Comparison of ENCODE assay signal across 8 cellular contexts in genomic region chr19:42074513-42075363, GRCh38. TPM values are rescaled to one million over a fixed set of nuclear protein-coding genes. Genes with fewer than 3 reads are reported as not detected.
A peak's percentile ranks its signal among the peaks of the same experiment; 100 is the strongest.
DNase-seq lines count a peak whose midpoint lies in the region; ATAC-seq and TF ChIP-seq lines count a peak whose summit lies in the region.

No MANE protein-coding gene starts in this region.

- H3K79me2 ChIP-seq in OCI-LY7 (ENCODE audit: insufficient read depth, low read depth, low read length) = peaks cover 30% of the 10 kb centered on the region

- H3K27me3 ChIP-seq in vagina = no peaks in the 10 kb centered on the region

- H3K36me3 ChIP-seq in OCI-LY7 (ENCODE audit: insufficient read depth, low read length) = peaks cover 19% of the 10 kb centered on the region
- peaks cover 22% of the 10 kb centered on the region for H3K36me3 ChIP-seq in mesodermal cell (ENCODE audit: control insufficient read depth, insufficient read depth, low read length)
- peaks cover 0 to 10% of the 10 kb centered on the region in 2 donors for H3K36me3 ChIP-seq in vagina

- H3K4me3 ChIP-seq in OCI-LY7 (ENCODE audit: low read depth, low read length, poor library complexity, severe bottlenecking) = peak overlapping the region; percentile 76
- H3K4me3 ChIP-seq in cardiac fibroblast (replicated peaks in 1 of 2; ENCODE audit: low read depth in 2 of 2, low read length in 2 of 2) = peak overlapping the region; percentile 74 to 76
- H3K4me3 ChIP-seq in mesodermal cell (ENCODE audit: extremely low read depth, insufficient read depth, low read length, poor library complexity, severe bottlenecking) = peak overlapping the region; percentile 91
- H3K4me3 ChIP-seq in vagina = peak overlapping the region; percentile 80 to 85

- BruUV-seq in OCI-LY7 (replicated peaks; lab: Mats Ljungman, UMichigan) = TSS peak; percentile 90

- H3K9me2 ChIP-seq in OCI-LY7 (ENCODE audit: insufficient read depth, low read length) = no peaks in the 10 kb centered on the region

- DNase-seq in GM10248 (ENCODE audit: extremely low spot score) (peak; percentile 53), OCI-LY7 (ENCODE audit: low spot score) (peak; percentile 40), cardiac fibroblast (ENCODE audit: low read depth in 2 of 2) (no peak), vagina (ENCODE audit: extremely low spot score in 2 of 2) (no peak), AG08395 (ENCODE audit: low spot score) (no peak)

- TF ChIP-seq POLR2A in vagina (IDR thresholded peaks at IDR 0.05) = no peak

- intact Hi-C loops in OCI-LY7 (cut with micrococcal nuclease; ENCODE audit: unreplicated experiment) = no loop called here
- intact Hi-C loops in vagina (cut with DNase I) = no loop called here

- no peaks in the 10 kb centered on the region for H3K9me3 ChIP-seq in OCI-LY7 (ENCODE audit: low read length)
- no peaks in the 10 kb centered on the region for H3K9me3 ChIP-seq in mesodermal cell (ENCODE audit: control insufficient read depth, low read length)
- H3K9me3 ChIP-seq in vagina = no peaks in the 10 kb centered on the region

- POLR2A ChIA-PET in GM10248 (lab: Yijun Ruan, JAX) = no interaction called here
- POLR2A ChIA-PET in OCI-LY7 (lab: Charles Lee) = no interaction called here

- H2AFZ ChIP-seq in OCI-LY7 (ENCODE audit: low read length) = peak overlapping the region; percentile 49; the same call in 1 of the 2 replicates

- CTCF ChIA-PET in GM10248 (lab: Yijun Ruan, JAX) = no interaction called here
- CTCF ChIA-PET in OCI-LY7 (lab: Charles Lee; ENCODE audit: unreplicated experiment) = no interaction called here

- 80 to 85% methylated on average over 22 to 26 of the region's 27 CpGs for WGBS in mesodermal cell (ENCODE audit: insufficient coverage in 2 of 2), 2 experiments

- ATAC-seq in HG02938 (IDR thresholded peaks at IDR 0.05; ENCODE audit: unreplicated experiment) (no peak), GM19035 (IDR thresholded peaks at IDR 0.05; ENCODE audit: unreplicated experiment) (no peak)

- peaks cover 16% of the 10 kb centered on the region for H4K20me1 ChIP-seq in OCI-LY7 (ENCODE audit: insufficient read depth, low read length)

- H3K27ac ChIP-seq in OCI-LY7 (ENCODE audit: low read depth, low read length, poor library complexity, severe bottlenecking) (peak overlapping the region; percentile 77), mesodermal cell (ENCODE audit: low read depth, low read length, severe bottlenecking) (peak overlapping the region; percentile 97), vagina (peak overlapping the region; percentile 97)

- H3K4me2 ChIP-seq in OCI-LY7 (ENCODE audit: low read length) = peak overlapping the region; percentile 87

- H3K4me1 ChIP-seq in OCI-LY7 (ENCODE audit: insufficient read depth, low read length, poor library complexity, severe bottlenecking) = peaks cover 20% of the 10 kb centered on the region
- peaks cover 37% of the 10 kb centered on the region for H3K4me1 ChIP-seq in mesodermal cell (ENCODE audit: control insufficient read depth, insufficient read depth, low read length, poor library complexity, severe bottlenecking)
- peaks cover 30% of the 10 kb centered on the region for H3K4me1 ChIP-seq in vagina

- TF ChIP-seq CTCF in GM10248 (IDR thresholded peaks at IDR 0.05; ENCODE audit: control extremely low read depth, extremely low read depth, low read depth, missing control alignments) = no peak
- TF ChIP-seq CTCF in OCI-LY7 (conservative IDR thresholded peaks at IDR 0.05; ENCODE audit: low read length) = no peak
- TF ChIP-seq CTCF in cardiac fibroblast (IDR thresholded peaks at IDR 0.05; ENCODE audit: low read depth, low read length) = no peak
- no peak for TF ChIP-seq CTCF in vagina (IDR thresholded peaks at IDR 0.05)

RNA-seq across cellular contexts. Expression of gene ZNF574, which starts 1.2 kb away (rescaled TPM):
- 18.5 and 29.3 TPM in 2 replicates for total RNA-seq in OCI-LY7 (2014; rRNA removed; shearing (Covaris generic))
- total RNA-seq in OCI-LY7 (2022) = 14.5 and 16.6 TPM in 2 replicates
- polyA plus RNA-seq in mesodermal cell (2013, experiment 1 of 2) = 18.0 TPM
- polyA plus RNA-seq in mesodermal cell (2013, experiment 2 of 2) = 13.7 TPM
- total RNA-seq in vagina = 26.5 TPM

RNA-seq across cellular contexts. Expression of gene GRIK5, which starts 4.7 kb away (rescaled TPM):
- total RNA-seq in OCI-LY7 (2014; rRNA removed; shearing (Covaris generic)) = 0.73 and 0.77 TPM in 2 replicates
- total RNA-seq in OCI-LY7 (2022) (1.1 and 1.3 TPM in 2 replicates), vagina (2.5 TPM)
- 11.4 TPM for polyA plus RNA-seq in mesodermal cell (2013, experiment 1 of 2)
- 8.2 TPM for polyA plus RNA-seq in mesodermal cell (2013, experiment 2 of 2)

RNA-seq across cellular contexts. Expression of gene POU2F2, which starts 57.5 kb away (rescaled TPM):
- total RNA-seq in OCI-LY7 (2014; rRNA removed; shearing (Covaris generic)) = 28.6 and 33.5 TPM in 2 replicates
- total RNA-seq in OCI-LY7 (2022) (59.5 and 66.5 TPM in 2 replicates), vagina (0.74 TPM)
- 9.0 TPM for polyA plus RNA-seq in mesodermal cell (2013, experiment 1 of 2)
- 4.9 TPM for polyA plus RNA-seq in mesodermal cell (2013, experiment 2 of 2)

Comparison
In these comparisons a context has a peak if more than half of its experiments do, and no peak if none do; other contexts are left out.
1. DNase-seq: peak in GM10248 (single experiment) and OCI-LY7 (single experiment); none in cardiac fibroblast (0 of 2), vagina (0 of 2) and AG08395 (single experiment).
2. RNA of gene POU2F2, which starts 57.5 kb away (total RNA-seq): 28.6 to 66.5 TPM in OCI-LY7; 0.74 TPM in vagina (single experiment); every median in the first group is over 10 times any median in the second.
3. Peak in every context shown above with its lines, with median percentiles within 50 percentile points of each other: H3K27ac ChIP-seq and H3K4me3 ChIP-seq.